Comparison of ENCODE assay signal across 25 cellular contexts in the genomic region with DNA sequence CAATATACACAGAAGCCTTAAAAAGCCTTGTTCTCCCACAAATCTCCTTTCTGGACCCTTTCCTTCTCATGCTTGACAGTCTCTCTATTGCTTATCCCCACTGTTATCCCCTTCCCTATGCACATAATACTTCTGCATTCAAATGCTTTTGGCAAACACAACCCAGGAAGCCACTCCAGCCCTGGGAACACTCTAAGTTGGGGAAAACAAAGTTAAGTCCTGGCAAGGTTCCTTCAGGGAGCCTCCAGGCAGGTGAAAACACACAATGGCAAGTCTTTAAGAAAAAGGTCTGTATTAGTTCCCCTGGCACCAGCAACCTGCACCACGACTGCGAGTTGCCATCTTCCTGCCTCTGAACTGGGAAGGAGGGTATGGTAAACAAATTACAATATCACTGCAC.
"Had no signal": no experiment of that assay in that cellular context is flagged by ENCODE, and none has a peak within 500 bp of the region (broad histone marks: within the 10 kb centered on the region; RNA-seq: fewer than 3 reads in every experiment).

No MANE protein-coding gene starts in this region.

- ATAC-seq: heart left ventricle; left colon; mucosa of descending colon; naive thymus-derived CD4-positive, alpha-beta T cell; natural killer cell treated with Interleukin-12 subunit alpha and Interleukin-12 subunit beta and Interleukin-15 and Interleukin-18, amount 100 ng/mL, for 72 hours; right lobe of liver; stimulated activated naive B cell treated with anti-CD40 and anti-IgM and Interleukin-4, amounts not matched to agents 10 μg/mL and 1 μg/mL and 100 μg/mL, for 72 hours; stimulated activated naive CD8-positive, alpha-beta T cell treated with anti-CD3 and anti-CD28 coated beads, Interleukin-15, Interleukin-2, amounts not matched to agents 100 U/mL and 50 U/mL, for 24 hours had no signal

- H3K9me3 ChIP-seq: ovary, right atrium auricular region, right lobe of liver, suprapubic skin, tibial nerve, upper lobe of left lung had no signal

- H3K4me3 ChIP-seq: heart left ventricle, left ventricle myocardium inferior, mucosa of descending colon, ovary, right atrium auricular region, right lobe of liver, smooth muscle cell, stomach, suprapubic skin, thoracic aorta, tibial nerve, upper lobe of left lung had no signal

- DNase-seq: heart left ventricle; hypothalamus; immature natural killer cell; kidney; left colon; left ventricle myocardium inferior; midbrain; mucosa of descending colon; naive thymus-derived CD4-positive, alpha-beta T cell; ovary; right lobe of liver; stimulated activated CD4-positive, alpha-beta T cell treated with anti-CD3 and anti-CD28 coated beads, Interleukin-1b, Interleukin-23, amount 100 ng/mL, for 48 hours; stimulated activated CD4-positive, alpha-beta T cell treated with anti-CD3 and anti-CD28 coated beads, Interleukin-2, amount 100 ng/mL, for 48 hours; stimulated activated CD4-positive, alpha-beta T cell treated with anti-CD3 and anti-CD28 coated beads, Interleukin-4, amount 100 ng/mL, for 4 hours; stimulated activated CD8-positive, alpha-beta memory T cell treated with anti-CD3 and anti-CD28 coated beads, Interleukin-4, amount 100 ng/mL, for 48 hours; stimulated activated naive B cell treated with anti-CD40 and anti-IgM and Interleukin-4, amounts not matched to agents 10 μg/mL and 1 μg/mL and 100 μg/mL, for 72 hours; stimulated activated naive CD8-positive, alpha-beta T cell treated with anti-CD3 and anti-CD28 coated beads, Interleukin-15, Interleukin-2, amounts not matched to agents 100 U/mL and 50 U/mL, for 24 hours; stomach had no signal

- H3K36me3 ChIP-seq: ovary had no signal

- H3K27me3 ChIP-seq: heart left ventricle, ovary, right atrium auricular region, right lobe of liver, stomach, suprapubic skin, tibial nerve, upper lobe of left lung had no signal

- H3K4me2 ChIP-seq: smooth muscle cell had no signal

- H3K27ac ChIP-seq: heart left ventricle, left ventricle myocardium inferior, ovary, right atrium auricular region, right lobe of liver, stomach, suprapubic skin, thoracic aorta, tibial nerve had no signal

- H3K4me1 ChIP-seq: heart left ventricle, left ventricle myocardium inferior, right atrium auricular region, right lobe of liver, stomach, suprapubic skin, tibial nerve had no signal
